Comparison of ENCODE assay signal across 9 cellular contexts in genomic region chr16:20807822-20808207, GRCh38. TPM values are rescaled to one million over a fixed set of nuclear protein-coding genes. Genes with fewer than 3 reads are reported as not detected.
DNase-seq lines count a peak whose midpoint lies in the region; ATAC-seq and TF ChIP-seq lines count a peak whose summit lies in the region.
"Had no signal": no experiment of that assay in that cellular context is flagged by ENCODE, and none has a peak within 500 bp of the region (broad histone marks: within the 10 kb centered on the region; RNA-seq: fewer than 3 reads in every experiment).

No MANE protein-coding gene starts in this region.

- H3K27me3 Mint-ChIP-seq in activated CD4-positive, alpha-beta T cell treated with anti-CD3 and anti-CD28 coated beads, Interleukin-2, amount 10 ng/mL, durations not matched to agents 24 days and 14 days = no peaks in the 10 kb centered on the region
- H3K27me3 Mint-ChIP-seq in brain (peaks cover 12% of the 10 kb centered on the region), osteocyte (ENCODE audit: unreplicated experiment) (no peaks in the 10 kb centered on the region)

- H3K27ac Mint-ChIP-seq in activated CD4-positive, alpha-beta T cell treated with anti-CD3 and anti-CD28 coated beads, Interleukin-2, amount 10 ng/mL, durations not matched to agents 24 days and 14 days = peak overlapping the region; percentile 46
- H3K27ac Mint-ChIP-seq in brain (peak overlapping the region; percentile 55 to 97 (median 78)), osteocyte (ENCODE audit: unreplicated experiment) (peak overlapping the region; percentile 97)

- H3K4me1 ChIP-seq in NT2/D1 (ENCODE audit: insufficient read depth, insufficient read length) = peaks cover 4% of the 10 kb centered on the region

- H3K27me3 ChIP-seq in NT2/D1 (ENCODE audit: insufficient read depth, insufficient read length) = no peaks in the 10 kb centered on the region
- H3K27me3 ChIP-seq: ascending aorta had no signal

- peak overlapping the region; percentile 99 for H3K4me3 ChIP-seq in NT2/D1 (ENCODE audit: insufficient read length, low read depth)

- H3K9me3 Mint-ChIP-seq in activated CD4-positive, alpha-beta T cell treated with anti-CD3 and anti-CD28 coated beads, Interleukin-2, amount 10 ng/mL, durations not matched to agents 24 days and 14 days = no peaks in the 10 kb centered on the region
- H3K9me3 Mint-ChIP-seq in brain = no peaks in the 10 kb centered on the region
- no peaks in the 10 kb centered on the region for H3K9me3 Mint-ChIP-seq in osteocyte (ENCODE audit: unreplicated experiment)

- intact Hi-C loops in activated CD4-positive, alpha-beta T cell treated with anti-CD3 and anti-CD28 coated beads, Interleukin-2, amount 10 ng/mL, durations not matched to agents 24 days and 14 days (cut with micrococcal nuclease) = loop anchor here (2.0 to 10.0 kb wide), 3 partner anchors 43 to 497 kb away; partner anchors contain the start of genes DCUN1D3 and LYRM1

- no peak for TF ChIP-seq CTCF in brain (conservative IDR thresholded peaks at IDR 0.05)
- no peak for TF ChIP-seq CTCF in osteocyte (IDR thresholded peaks at IDR 0.05)

- peaks cover 24% of the 10 kb centered on the region for H3K4me1 Mint-ChIP-seq in activated CD4-positive, alpha-beta T cell treated with anti-CD3 and anti-CD28 coated beads, Interleukin-2, amount 10 ng/mL, durations not matched to agents 24 days and 14 days
- H3K4me1 Mint-ChIP-seq in brain (peaks cover 27% of the 10 kb centered on the region), osteocyte (ENCODE audit: unreplicated experiment) (peaks cover 17% of the 10 kb centered on the region)

- no peak for ATAC-seq in GM18858 (IDR thresholded peaks at IDR 0.05; ENCODE audit: unreplicated experiment)

- H3K36me3 Mint-ChIP-seq in activated CD4-positive, alpha-beta T cell treated with anti-CD3 and anti-CD28 coated beads, Interleukin-2, amount 10 ng/mL, durations not matched to agents 24 days and 14 days (ENCODE audit: low read depth) = peaks cover 6% of the 10 kb centered on the region
- H3K36me3 Mint-ChIP-seq in brain (no peaks in the 10 kb centered on the region), osteocyte (ENCODE audit: unreplicated experiment) (no peaks in the 10 kb centered on the region)

- H3K4me3 Mint-ChIP-seq in activated CD4-positive, alpha-beta T cell treated with anti-CD3 and anti-CD28 coated beads, Interleukin-2, amount 10 ng/mL, durations not matched to agents 24 days and 14 days = peak overlapping the region; percentile 94
- H3K4me3 Mint-ChIP-seq in brain (peak overlapping the region; percentile 96 to 100 (median 98)), osteocyte (ENCODE audit: unreplicated experiment) (peak overlapping the region; percentile 99)

- no peaks in the 10 kb centered on the region for H3K9me3 ChIP-seq in NT2/D1 (ENCODE audit: insufficient read depth, low read length)
- H3K9me3 ChIP-seq: ascending aorta had no signal

- no peak for DNase-seq in activated CD4-positive, alpha-beta T cell treated with anti-CD3 and anti-CD28 coated beads, Interleukin-2, amount 10 ng/mL, durations not matched to agents 24 days and 14 days
- DNase-seq in activated CD4-positive, alpha-beta T cell treated with anti-CD3 and anti-CD28 coated beads, Interleukin-2, amount 50 U/mL, for 48 hours = no peak
- DNase-seq in NT2/D1 (ENCODE audit: low read depth, low spot score) (no peak), osteocyte (ENCODE audit: extremely low spot score, unreplicated experiment) (no peak), GM19238 (ENCODE audit: insufficient read length, low spot score) (no peak), NCI-H187 (lab: John Stamatoyannopoulos, UW) (no peak)

- peaks cover 28% of the 10 kb centered on the region for H3K36me3 ChIP-seq in NT2/D1 (ENCODE audit: insufficient read depth, insufficient read length, low read length)
- H3K36me3 ChIP-seq: ascending aorta had no signal

- peak overlapping the region; percentile 99 for H3K9ac ChIP-seq in NT2/D1 (ENCODE audit: insufficient read length, low read depth)

RNA-seq across cellular contexts. Expression of gene REXO5, which starts 1.5 kb away (rescaled TPM):
- total RNA-seq in activated CD4-positive, alpha-beta T cell treated with anti-CD3 and anti-CD28 coated beads, Interleukin-2, amount 10 ng/mL, durations not matched to agents 24 days and 14 days = 9.3 and 11.7 TPM in 2 replicates
- 12.6 TPM for polyA plus RNA-seq in brain (ENCODE audit: insufficient read depth, low read depth, low replicate concordance)
- 2.5 and 4.2 TPM in 2 replicates for total RNA-seq in osteocyte

RNA-seq across cellular contexts. Expression of gene ERI2, which starts 1.5 kb away (rescaled TPM):
- total RNA-seq in activated CD4-positive, alpha-beta T cell treated with anti-CD3 and anti-CD28 coated beads, Interleukin-2, amount 10 ng/mL, durations not matched to agents 24 days and 14 days = 15.1 and 15.7 TPM in 2 replicates
- polyA plus RNA-seq in brain (ENCODE audit: insufficient read depth, low read depth, low replicate concordance) = 4.7 TPM
- 16.6 and 18.3 TPM in 2 replicates for total RNA-seq in osteocyte
- total RNA-seq: ascending aorta had no signal

RNA-seq across cellular contexts. Expression of gene ACSM3, which starts 44.0 kb away (rescaled TPM):
- total RNA-seq in activated CD4-positive, alpha-beta T cell treated with anti-CD3 and anti-CD28 coated beads, Interleukin-2, amount 10 ng/mL, durations not matched to agents 24 days and 14 days = 2.7 and 3.5 TPM in 2 replicates
- not detected for polyA plus RNA-seq in brain (ENCODE audit: insufficient read depth, low read depth, low replicate concordance)
- 0.94 and 1.7 TPM in 2 replicates for total RNA-seq in osteocyte
- total RNA-seq: ascending aorta had no signal

Comparison
In these comparisons a context has a peak if more than half of its experiments do, and no peak if none do; other contexts are left out.
1. H3K27ac Mint-ChIP-seq: peak in every context shown above with its lines; median percentile 97 in osteocyte; 78 in brain; 46 in activated CD4-positive, alpha-beta T cell treated with anti-CD3 and anti-CD28 coated beads, Interleukin-2, amount 10 ng/mL, durations not matched to agents 24 days and 14 days.